28 cellular contexts compared by ENCODE assay signal in genomic region chr3:174251696-174252095, GRCh38.
"Had no signal": no experiment of that assay in that cellular context is flagged by ENCODE, and none has a peak within 500 bp of the region (broad histone marks: within the 10 kb centered on the region; RNA-seq: fewer than 3 reads in every experiment).

No MANE protein-coding gene starts in this region.

- H3K36me3 Mint-ChIP-seq: activated CD4-positive, alpha-beta memory T cell treated with anti-CD3 and anti-CD28 coated beads for 36 hours; activated naive CD8-positive, alpha-beta T cell treated with anti-CD3 and anti-CD28 coated beads for 36 hours had no signal

- H3K9me3 Mint-ChIP-seq: activated CD4-positive, alpha-beta T cell treated with anti-CD3 and anti-CD28 coated beads, Interleukin-2, amount 10 ng/mL, durations not matched to agents 7 days and 5 days; activated naive CD4-positive, alpha-beta T cell treated with anti-CD3 and anti-CD28 coated beads for 36 hours; activated naive CD8-positive, alpha-beta T cell treated with anti-CD3 and anti-CD28 coated beads for 36 hours; activated T-helper 17 cell treated with anti-CD3 and anti-CD28 coated beads, Interleukin-2, amount 50 U/mL, for 72 hours had no signal

- H3K9me3 ChIP-seq: breast epithelium had no signal

- H3K36me3 ChIP-seq: adrenal gland, breast epithelium had no signal

- ATAC-seq: activated T-helper 17 cell treated with anti-CD3 and anti-CD28 coated beads, Interleukin-2, amount 50 U/mL, for 72 hours; Panc1; Right ventricle myocardium inferior had no signal

- H3K9me2 ChIP-seq: SK-N-SH had no signal

- H3K4me1 ChIP-seq: adrenal gland, breast epithelium had no signal

- H3K4me3 ChIP-seq: adrenal gland, breast epithelium had no signal

- H3K27me3 ChIP-seq: adrenal gland, breast epithelium had no signal

- H3K27ac ChIP-seq: adrenal gland, breast epithelium, KMS-11, VCaP had no signal

- H3K27ac Mint-ChIP-seq: activated CD4-positive, alpha-beta memory T cell treated with anti-CD3 and anti-CD28 coated beads for 36 hours; activated CD4-positive, alpha-beta T cell treated with anti-CD3 and anti-CD28 coated beads, Interleukin-2, amount 10 ng/mL, durations not matched to agents 7 days and 5 days; activated naive CD4-positive, alpha-beta T cell treated with anti-CD3 and anti-CD28 coated beads for 36 hours; activated naive CD8-positive, alpha-beta T cell treated with anti-CD3 and anti-CD28 coated beads for 36 hours; activated T-helper 17 cell treated with anti-CD3 and anti-CD28 coated beads, Interleukin-2, amount 50 U/mL, for 72 hours had no signal

- H3K4me2 ChIP-seq: KMS-11, SK-N-SH had no signal

- DNase-seq: activated CD4-positive, alpha-beta memory T cell treated with anti-CD3 and anti-CD28 coated beads for 36 hours; activated CD4-positive, alpha-beta T cell treated with anti-CD3 and anti-CD28 coated beads, Interleukin-2, amount 10 ng/mL, durations not matched to agents 7 days and 5 days; activated CD4-positive, CD25-positive, alpha-beta regulatory T cell; activated CD8-positive, alpha-beta memory T cell treated with anti-CD3 and anti-CD28 coated beads for 24 hours; activated gamma-delta T cell; activated naive CD4-positive, alpha-beta T cell treated with anti-CD3 and anti-CD28 coated beads for 36 hours; activated naive CD8-positive, alpha-beta T cell treated with anti-CD3 and anti-CD28 coated beads for 36 hours; activated T-cell treated with anti-CD3 and anti-CD28 coated beads for 4 hours; activated T-cell treated with anti-CD3 and anti-CD28 coated beads, Interleukin-2, amount 50 U/mL, for 48 hours; adrenal gland; anterior cingulate cortex; caudate nucleus; MM.1S; NCI-H1105; NCI-H1436; NCI-H2029 treated with DMSO at 0.1 percent for 48 hours; NCI-H526; NCI-H774; OCI-M1; RPMI8226; SK-N-SH; T-helper 1 cell had no signal
